ENCODE assay signal across 1 cellular context in the genomic region with DNA sequence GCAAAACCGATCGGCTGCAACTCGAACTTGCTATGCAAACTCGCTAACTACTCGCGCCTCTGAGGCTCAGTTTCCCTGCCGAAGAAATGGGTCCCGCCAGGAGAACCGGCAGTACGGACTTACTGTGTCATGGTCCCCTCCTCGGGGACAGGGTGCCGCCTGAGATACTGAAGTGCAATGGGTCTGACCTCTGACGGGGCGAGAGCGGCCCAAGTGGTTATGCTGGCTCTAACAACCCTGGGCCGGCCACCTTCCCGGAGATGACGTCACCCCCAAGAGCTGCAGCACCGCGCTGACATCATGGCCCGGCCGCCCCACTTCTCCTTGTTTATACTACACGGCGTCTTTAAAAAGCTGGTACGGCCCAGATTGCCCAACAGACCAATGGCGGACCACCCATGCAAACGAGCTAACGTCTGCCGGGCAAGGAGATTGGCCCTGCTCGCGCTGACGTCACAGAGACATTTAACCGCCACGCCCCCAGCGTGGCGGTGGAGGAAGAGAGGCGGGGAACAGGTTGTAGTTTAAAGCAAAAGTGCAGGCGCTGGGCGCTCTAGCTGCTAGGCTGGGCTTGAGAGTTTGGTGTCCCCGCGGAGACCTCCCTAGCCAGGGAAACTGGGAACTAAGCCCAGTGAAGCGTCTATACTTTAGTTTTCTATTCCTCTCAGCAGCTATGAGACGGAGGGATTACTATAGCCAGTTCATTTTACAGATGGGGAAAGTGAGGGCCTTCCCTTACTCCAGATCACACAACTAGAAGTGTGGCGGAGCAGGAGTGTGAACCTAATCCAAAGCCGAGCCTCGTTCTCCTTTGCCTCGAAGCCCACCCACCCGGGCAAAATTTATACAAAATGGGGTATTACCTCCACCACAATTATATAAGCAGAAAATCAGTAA.
TF ChIP-seq lines count a peak whose summit lies in the region.

No MANE protein-coding gene starts in this region.

TF ChIP-seq in HEK293, 187 proteins besides CTCF, POLR2A, EP300 and RAD21 (continued from another document and continues in another):
- TF ChIP-seq, protein P1, sequence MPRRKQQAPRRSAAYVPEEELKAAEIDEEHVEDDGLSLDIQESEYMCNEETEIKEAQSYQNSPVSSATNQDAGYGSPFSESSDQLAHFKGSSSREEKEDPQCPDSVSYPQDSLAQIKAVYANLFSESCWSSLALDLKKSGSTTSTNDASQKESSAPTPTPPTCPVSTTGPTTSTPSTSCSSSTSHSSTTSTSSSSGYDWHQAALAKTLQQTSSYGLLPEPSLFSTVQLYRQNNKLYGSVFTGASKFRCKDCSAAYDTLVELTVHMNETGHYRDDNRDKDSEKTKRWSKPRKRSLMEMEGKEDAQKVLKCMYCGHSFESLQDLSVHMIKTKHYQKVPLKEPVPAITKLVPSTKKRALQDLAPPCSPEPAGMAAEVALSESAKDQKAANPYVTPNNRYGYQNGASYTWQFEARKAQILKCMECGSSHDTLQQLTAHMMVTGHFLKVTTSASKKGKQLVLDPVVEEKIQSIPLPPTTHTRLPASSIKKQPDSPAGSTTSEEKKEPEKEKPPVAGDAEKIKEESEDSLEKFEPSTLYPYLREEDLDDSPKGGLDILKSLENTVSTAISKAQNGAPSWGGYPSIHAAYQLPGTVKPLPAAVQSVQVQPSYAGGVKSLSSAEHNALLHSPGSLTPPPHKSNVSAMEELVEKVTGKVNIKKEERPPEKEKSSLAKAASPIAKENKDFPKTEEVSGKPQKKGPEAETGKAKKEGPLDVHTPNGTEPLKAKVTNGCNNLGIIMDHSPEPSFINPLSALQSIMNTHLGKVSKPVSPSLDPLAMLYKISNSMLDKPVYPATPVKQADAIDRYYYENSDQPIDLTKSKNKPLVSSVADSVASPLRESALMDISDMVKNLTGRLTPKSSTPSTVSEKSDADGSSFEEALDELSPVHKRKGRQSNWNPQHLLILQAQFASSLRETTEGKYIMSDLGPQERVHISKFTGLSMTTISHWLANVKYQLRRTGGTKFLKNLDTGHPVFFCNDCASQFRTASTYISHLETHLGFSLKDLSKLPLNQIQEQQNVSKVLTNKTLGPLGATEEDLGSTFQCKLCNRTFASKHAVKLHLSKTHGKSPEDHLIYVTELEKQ (tag by site-specific recombination; IDR thresholded peaks at IDR 0.05; ENCODE audit: borderline replicate concordance): no peak; the same call in 1 of the 2 replicates
- peak; percentile 68 for TF ChIP-seq ZNF660 (tag by site-specific recombination; IDR thresholded peaks at IDR 0.05)
- TF ChIP-seq, protein P2, sequence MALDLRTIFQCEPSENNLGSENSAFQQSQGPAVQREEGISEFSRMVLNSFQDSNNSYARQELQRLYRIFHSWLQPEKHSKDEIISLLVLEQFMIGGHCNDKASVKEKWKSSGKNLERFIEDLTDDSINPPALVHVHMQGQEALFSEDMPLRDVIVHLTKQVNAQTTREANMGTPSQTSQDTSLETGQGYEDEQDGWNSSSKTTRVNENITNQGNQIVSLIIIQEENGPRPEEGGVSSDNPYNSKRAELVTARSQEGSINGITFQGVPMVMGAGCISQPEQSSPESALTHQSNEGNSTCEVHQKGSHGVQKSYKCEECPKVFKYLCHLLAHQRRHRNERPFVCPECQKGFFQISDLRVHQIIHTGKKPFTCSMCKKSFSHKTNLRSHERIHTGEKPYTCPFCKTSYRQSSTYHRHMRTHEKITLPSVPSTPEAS (tag by site-specific recombination; IDR thresholded peaks at IDR 0.05): 0 out of 2 replicates have a peak, but pooled peaks have one; percentile 24
- TF ChIP-seq, protein P3, sequence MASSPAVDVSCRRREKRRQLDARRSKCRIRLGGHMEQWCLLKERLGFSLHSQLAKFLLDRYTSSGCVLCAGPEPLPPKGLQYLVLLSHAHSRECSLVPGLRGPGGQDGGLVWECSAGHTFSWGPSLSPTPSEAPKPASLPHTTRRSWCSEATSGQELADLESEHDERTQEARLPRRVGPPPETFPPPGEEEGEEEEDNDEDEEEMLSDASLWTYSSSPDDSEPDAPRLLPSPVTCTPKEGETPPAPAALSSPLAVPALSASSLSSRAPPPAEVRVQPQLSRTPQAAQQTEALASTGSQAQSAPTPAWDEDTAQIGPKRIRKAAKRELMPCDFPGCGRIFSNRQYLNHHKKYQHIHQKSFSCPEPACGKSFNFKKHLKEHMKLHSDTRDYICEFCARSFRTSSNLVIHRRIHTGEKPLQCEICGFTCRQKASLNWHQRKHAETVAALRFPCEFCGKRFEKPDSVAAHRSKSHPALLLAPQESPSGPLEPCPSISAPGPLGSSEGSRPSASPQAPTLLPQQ (tag by site-specific recombination; IDR thresholded peaks at IDR 0.05): peak; percentile 80; the same call in 1 of the 2 replicates
- peak; percentile 2; the same call in 1 of the 2 replicates for TF ChIP-seq ZNF37A (tag by site-specific recombination; IDR thresholded peaks at IDR 0.05)
- peak; percentile 46; the same call in 1 of the 2 replicates for TF ChIP-seq ZNF146 (tag by site-specific recombination; IDR thresholded peaks at IDR 0.05)
- TF ChIP-seq ZBTB7A (tag by site-specific recombination; IDR thresholded peaks at IDR 0.05; ENCODE audit: low read depth): peak; percentile 92
- TF ChIP-seq, protein P4, sequence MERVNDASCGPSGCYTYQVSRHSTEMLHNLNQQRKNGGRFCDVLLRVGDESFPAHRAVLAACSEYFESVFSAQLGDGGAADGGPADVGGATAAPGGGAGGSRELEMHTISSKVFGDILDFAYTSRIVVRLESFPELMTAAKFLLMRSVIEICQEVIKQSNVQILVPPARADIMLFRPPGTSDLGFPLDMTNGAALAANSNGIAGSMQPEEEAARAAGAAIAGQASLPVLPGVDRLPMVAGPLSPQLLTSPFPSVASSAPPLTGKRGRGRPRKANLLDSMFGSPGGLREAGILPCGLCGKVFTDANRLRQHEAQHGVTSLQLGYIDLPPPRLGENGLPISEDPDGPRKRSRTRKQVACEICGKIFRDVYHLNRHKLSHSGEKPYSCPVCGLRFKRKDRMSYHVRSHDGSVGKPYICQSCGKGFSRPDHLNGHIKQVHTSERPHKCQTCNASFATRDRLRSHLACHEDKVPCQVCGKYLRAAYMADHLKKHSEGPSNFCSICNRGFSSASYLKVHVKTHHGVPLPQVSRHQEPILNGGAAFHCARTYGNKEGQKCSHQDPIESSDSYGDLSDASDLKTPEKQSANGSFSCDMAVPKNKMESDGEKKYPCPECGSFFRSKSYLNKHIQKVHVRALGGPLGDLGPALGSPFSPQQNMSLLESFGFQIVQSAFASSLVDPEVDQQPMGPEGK (tag by site-specific recombination; IDR thresholded peaks at IDR 0.05): no peak; the same call in 1 of the 2 replicates
- peak; percentile 71; the same call in 1 of the 2 replicates for TF ChIP-seq ZNF24 (tag by site-specific recombination; IDR thresholded peaks at IDR 0.05)
- peak; percentile 96 for TF ChIP-seq SCRT2 (tag by site-specific recombination; IDR thresholded peaks at IDR 0.05)
- TF ChIP-seq, protein P5, sequence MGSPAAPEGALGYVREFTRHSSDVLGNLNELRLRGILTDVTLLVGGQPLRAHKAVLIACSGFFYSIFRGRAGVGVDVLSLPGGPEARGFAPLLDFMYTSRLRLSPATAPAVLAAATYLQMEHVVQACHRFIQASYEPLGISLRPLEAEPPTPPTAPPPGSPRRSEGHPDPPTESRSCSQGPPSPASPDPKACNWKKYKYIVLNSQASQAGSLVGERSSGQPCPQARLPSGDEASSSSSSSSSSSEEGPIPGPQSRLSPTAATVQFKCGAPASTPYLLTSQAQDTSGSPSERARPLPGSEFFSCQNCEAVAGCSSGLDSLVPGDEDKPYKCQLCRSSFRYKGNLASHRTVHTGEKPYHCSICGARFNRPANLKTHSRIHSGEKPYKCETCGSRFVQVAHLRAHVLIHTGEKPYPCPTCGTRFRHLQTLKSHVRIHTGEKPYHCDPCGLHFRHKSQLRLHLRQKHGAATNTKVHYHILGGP (tag by site-specific recombination; IDR thresholded peaks at IDR 0.05): no peak
- no peak for TF ChIP-seq ZNF114 (tag by site-specific recombination; IDR thresholded peaks at IDR 0.05)
- TF ChIP-seq ZNF473 (tag by site-specific recombination; IDR thresholded peaks at IDR 0.05): no peak
- TF ChIP-seq ZNF426 (tag by site-specific recombination; IDR thresholded peaks at IDR 0.05): no peak
- TF ChIP-seq SP2 (tag by site-specific recombination; IDR thresholded peaks at IDR 0.05): peak; percentile 95
- TF ChIP-seq SCRT1 (tag by site-specific recombination; IDR thresholded peaks at IDR 0.05; ENCODE audit: borderline replicate concordance): peak; percentile 41; the same call in 1 of the 2 replicates
- no peak for TF ChIP-seq HOXC10 (CRISPR knock-in tag; IDR thresholded peaks at IDR 0.05)
- TF ChIP-seq ZNF670 (tag by site-specific recombination; IDR thresholded peaks at IDR 0.05; ENCODE audit: low read depth): no peak
- TF ChIP-seq, protein P6, sequence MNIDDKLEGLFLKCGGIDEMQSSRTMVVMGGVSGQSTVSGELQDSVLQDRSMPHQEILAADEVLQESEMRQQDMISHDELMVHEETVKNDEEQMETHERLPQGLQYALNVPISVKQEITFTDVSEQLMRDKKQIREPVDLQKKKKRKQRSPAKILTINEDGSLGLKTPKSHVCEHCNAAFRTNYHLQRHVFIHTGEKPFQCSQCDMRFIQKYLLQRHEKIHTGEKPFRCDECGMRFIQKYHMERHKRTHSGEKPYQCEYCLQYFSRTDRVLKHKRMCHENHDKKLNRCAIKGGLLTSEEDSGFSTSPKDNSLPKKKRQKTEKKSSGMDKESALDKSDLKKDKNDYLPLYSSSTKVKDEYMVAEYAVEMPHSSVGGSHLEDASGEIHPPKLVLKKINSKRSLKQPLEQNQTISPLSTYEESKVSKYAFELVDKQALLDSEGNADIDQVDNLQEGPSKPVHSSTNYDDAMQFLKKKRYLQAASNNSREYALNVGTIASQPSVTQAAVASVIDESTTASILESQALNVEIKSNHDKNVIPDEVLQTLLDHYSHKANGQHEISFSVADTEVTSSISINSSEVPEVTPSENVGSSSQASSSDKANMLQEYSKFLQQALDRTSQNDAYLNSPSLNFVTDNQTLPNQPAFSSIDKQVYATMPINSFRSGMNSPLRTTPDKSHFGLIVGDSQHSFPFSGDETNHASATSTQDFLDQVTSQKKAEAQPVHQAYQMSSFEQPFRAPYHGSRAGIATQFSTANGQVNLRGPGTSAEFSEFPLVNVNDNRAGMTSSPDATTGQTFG (tag by site-specific recombination; IDR thresholded peaks at IDR 0.05; ENCODE audit: borderline replicate concordance): no peak; the same call in 1 of the 2 replicates
- TF ChIP-seq ZEB2 (tag by site-specific recombination; IDR thresholded peaks at IDR 0.05): peak; percentile 93
- TF ChIP-seq, protein P7, sequence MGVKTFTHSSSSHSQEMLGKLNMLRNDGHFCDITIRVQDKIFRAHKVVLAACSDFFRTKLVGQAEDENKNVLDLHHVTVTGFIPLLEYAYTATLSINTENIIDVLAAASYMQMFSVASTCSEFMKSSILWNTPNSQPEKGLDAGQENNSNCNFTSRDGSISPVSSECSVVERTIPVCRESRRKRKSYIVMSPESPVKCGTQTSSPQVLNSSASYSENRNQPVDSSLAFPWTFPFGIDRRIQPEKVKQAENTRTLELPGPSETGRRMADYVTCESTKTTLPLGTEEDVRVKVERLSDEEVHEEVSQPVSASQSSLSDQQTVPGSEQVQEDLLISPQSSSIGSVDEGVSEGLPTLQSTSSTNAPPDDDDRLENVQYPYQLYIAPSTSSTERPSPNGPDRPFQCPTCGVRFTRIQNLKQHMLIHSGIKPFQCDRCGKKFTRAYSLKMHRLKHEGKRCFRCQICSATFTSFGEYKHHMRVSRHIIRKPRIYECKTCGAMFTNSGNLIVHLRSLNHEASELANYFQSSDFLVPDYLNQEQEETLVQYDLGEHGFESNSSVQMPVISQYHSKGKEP (tag by site-specific recombination; IDR thresholded peaks at IDR 0.05): peak; percentile 9; the same call in 1 of the 2 replicates
- no peak for TF ChIP-seq ZNF626 (tag by site-specific recombination; IDR thresholded peaks at IDR 0.05)
- peak; percentile 77; the same call in 1 of the 2 replicates for TF ChIP-seq ZFP37 (tag by site-specific recombination; IDR thresholded peaks at IDR 0.05)
- peak; percentile 46 for TF ChIP-seq ZNF843 (tag by site-specific recombination; IDR thresholded peaks at IDR 0.05)
- TF ChIP-seq, protein P8, sequence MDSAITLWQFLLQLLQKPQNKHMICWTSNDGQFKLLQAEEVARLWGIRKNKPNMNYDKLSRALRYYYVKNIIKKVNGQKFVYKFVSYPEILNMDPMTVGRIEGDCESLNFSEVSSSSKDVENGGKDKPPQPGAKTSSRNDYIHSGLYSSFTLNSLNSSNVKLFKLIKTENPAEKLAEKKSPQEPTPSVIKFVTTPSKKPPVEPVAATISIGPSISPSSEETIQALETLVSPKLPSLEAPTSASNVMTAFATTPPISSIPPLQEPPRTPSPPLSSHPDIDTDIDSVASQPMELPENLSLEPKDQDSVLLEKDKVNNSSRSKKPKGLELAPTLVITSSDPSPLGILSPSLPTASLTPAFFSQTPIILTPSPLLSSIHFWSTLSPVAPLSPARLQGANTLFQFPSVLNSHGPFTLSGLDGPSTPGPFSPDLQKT (IDR thresholded peaks at IDR 0.05; ENCODE audit: borderline replicate concordance, low read depth, low read length): no peak
- no peak for TF ChIP-seq ZNF404 (tag by site-specific recombination; IDR thresholded peaks at IDR 0.05)
- TF ChIP-seq HOXA7 (CRISPR knock-in tag; IDR thresholded peaks at IDR 0.05; ENCODE audit: borderline replicate concordance): no peak
- TF ChIP-seq, protein P9, sequence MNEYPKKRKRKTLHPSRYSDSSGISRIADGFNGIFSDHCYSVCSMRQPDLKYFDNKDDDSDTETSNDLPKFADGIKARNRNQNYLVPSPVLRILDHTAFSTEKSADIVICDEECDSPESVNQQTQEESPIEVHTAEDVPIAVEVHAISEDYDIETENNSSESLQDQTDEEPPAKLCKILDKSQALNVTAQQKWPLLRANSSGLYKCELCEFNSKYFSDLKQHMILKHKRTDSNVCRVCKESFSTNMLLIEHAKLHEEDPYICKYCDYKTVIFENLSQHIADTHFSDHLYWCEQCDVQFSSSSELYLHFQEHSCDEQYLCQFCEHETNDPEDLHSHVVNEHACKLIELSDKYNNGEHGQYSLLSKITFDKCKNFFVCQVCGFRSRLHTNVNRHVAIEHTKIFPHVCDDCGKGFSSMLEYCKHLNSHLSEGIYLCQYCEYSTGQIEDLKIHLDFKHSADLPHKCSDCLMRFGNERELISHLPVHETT (tag by site-specific recombination; IDR thresholded peaks at IDR 0.05): peak; percentile 82
- TF ChIP-seq ZNF169 (tag by site-specific recombination; IDR thresholded peaks at IDR 0.05): no peak
- TF ChIP-seq ZNF501 (tag by site-specific recombination; IDR thresholded peaks at IDR 0.05): peak; percentile 79; the same call in 1 of the 2 replicates
- no peak for TF ChIP-seq ZSCAN16 (tag by site-specific recombination; IDR thresholded peaks at IDR 0.05)
- TF ChIP-seq ZNF837 (tag by site-specific recombination; IDR thresholded peaks at IDR 0.05): no peak
- TF ChIP-seq, protein P10, sequence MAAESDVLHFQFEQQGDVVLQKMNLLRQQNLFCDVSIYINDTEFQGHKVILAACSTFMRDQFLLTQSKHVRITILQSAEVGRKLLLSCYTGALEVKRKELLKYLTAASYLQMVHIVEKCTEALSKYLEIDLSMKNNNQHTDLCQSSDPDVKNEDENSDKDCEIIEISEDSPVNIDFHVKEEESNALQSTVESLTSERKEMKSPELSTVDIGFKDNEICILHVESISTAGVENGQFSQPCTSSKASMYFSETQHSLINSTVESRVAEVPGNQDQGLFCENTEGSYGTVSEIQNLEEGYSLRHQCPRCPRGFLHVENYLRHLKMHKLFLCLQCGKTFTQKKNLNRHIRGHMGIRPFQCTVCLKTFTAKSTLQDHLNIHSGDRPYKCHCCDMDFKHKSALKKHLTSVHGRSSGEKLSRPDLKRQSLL (tag by site-specific recombination; IDR thresholded peaks at IDR 0.05): peak; percentile 58
- no peak for TF ChIP-seq ZNF791 (tag by site-specific recombination; IDR thresholded peaks at IDR 0.05)
- no peak for TF ChIP-seq ZNF658 (tag by site-specific recombination; IDR thresholded peaks at IDR 0.05)
- TF ChIP-seq ZNF624 (tag by site-specific recombination; IDR thresholded peaks at IDR 0.05): no peak
- 0 out of 2 replicates have a peak, but pooled peaks have one; percentile 25 for TF ChIP-seq ZNF121 (tag by site-specific recombination; IDR thresholded peaks at IDR 0.05)
- no peak for TF ChIP-seq ZNF677 (tag by site-specific recombination; IDR thresholded peaks at IDR 0.05)
- no peak for TF ChIP-seq ZNF549 (tag by site-specific recombination; IDR thresholded peaks at IDR 0.05)
